1 cellular context compared by ENCODE assay signal in genomic region chr20:45336530-45337366, GRCh38.
TF ChIP-seq lines count a peak whose summit lies in the region.

No MANE protein-coding gene starts in this region.

TF ChIP-seq in K562, 482 proteins besides CTCF, POLR2A, EP300 and RAD21:
- no peak for TF ChIP-seq CBFB (CRISPR knock-in tag; IDR thresholded peaks at IDR 0.05)
- no peak for TF ChIP-seq ZNF436 (CRISPR knock-in tag; IDR thresholded peaks at IDR 0.05)
- TF ChIP-seq ILF3 (IDR thresholded peaks at IDR 0.05; ENCODE audit: borderline replicate concordance): no peak
- no peak for TF ChIP-seq E2F4 (CRISPR knock-in tag; IDR thresholded peaks at IDR 0.05; ENCODE audit: low read depth)
- no peak for TF ChIP-seq BRF2 (IDR thresholded peaks at IDR 0.05; ENCODE audit: borderline replicate concordance, insufficient read depth, insufficient read length)
- no peak for TF ChIP-seq CHAMP1 (IDR thresholded peaks at IDR 0.05)
- no peak for TF ChIP-seq NR3C1 (CRISPR knock-in tag; IDR thresholded peaks at IDR 0.05)
- no peak for TF ChIP-seq VEZF1 (CRISPR knock-in tag; IDR thresholded peaks at IDR 0.05)
- TF ChIP-seq NEUROD1 (IDR thresholded peaks at IDR 0.05; ENCODE audit: borderline replicate concordance, low read depth, low read length, partially characterized antibody): no peak
- TF ChIP-seq ZFP30 (CRISPR knock-in tag; IDR thresholded peaks at IDR 0.05; ENCODE audit: borderline replicate concordance): no peak
- TF ChIP-seq ZNF717 (CRISPR knock-in tag; IDR thresholded peaks at IDR 0.05): no peak
- TF ChIP-seq CAMTA2 (CRISPR knock-in tag; conservative IDR thresholded peaks at IDR 0.05): no peak
- TF ChIP-seq MCM7 (IDR thresholded peaks at IDR 0.05): no peak
TF ChIP-seq in K562: peak in this region for 0.
